17 cellular contexts compared by ENCODE assay signal in the genomic region with DNA sequence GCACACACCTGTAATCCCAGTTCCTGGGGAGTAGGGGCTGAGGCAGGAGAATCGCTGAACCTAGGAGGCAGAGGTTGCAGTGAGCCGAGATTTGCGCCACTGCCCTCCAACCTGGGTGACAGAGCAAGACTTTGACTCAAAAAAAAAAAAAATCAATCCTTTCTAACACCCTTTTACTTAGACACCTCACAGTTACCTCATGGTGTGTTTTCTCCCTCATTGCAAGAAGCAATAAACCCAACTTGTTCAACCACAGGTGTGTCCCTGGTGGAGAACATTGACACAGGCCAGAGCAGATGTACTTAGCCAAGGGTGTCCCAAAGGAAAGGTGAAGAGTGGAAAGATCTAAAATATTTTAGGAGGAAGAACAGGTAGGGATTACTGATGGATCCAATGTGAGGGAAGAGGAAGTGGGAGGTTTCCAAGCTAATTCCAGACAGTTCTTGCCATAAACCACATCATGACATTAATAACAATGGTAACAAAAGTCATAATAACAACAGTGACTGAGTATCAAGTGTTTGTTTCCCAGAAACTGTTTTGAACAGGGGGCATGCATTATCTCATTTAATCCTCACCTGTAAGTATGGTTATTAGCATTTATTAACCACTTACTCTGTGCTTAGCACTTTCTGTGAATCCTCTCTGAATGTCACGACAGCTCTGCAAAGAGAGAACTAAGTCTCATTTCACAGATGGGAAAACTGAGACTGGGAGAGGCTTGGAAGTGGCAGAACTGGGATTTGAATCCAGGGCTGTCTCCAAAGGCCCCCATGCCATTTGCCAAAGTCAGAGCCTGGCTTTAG. TPM values are rescaled to one million over a fixed set of nuclear protein-coding genes. Genes with fewer than 3 reads are reported as not detected.
DNase-seq lines count a peak whose midpoint lies in the region; ATAC-seq, FAIRE-seq and TF ChIP-seq lines count a peak whose summit lies in the region.
"Had no signal": no experiment of that assay in that cellular context is flagged by ENCODE, and none has a peak within 500 bp of the region (broad histone marks: within the 10 kb centered on the region; RNA-seq: fewer than 3 reads in every experiment).

No MANE protein-coding gene starts in this region.

- POLR2A ChIA-PET in A549 (lab: Yijun Ruan, JAX) = no interaction called here
- POLR2A ChIA-PET in CD8-positive, alpha-beta T cell (lab: Charles Lee) = no interaction called here
- POLR2A ChIA-PET in activated CD8-positive, alpha-beta T cell treated with anti-CD3 and anti-CD28 coated beads, Interleukin-2, amount 10 ng/mL, durations not matched to agents 7 days and 5 days (lab: Charles Lee) = interaction anchor here (0.8 to 1.2 kb wide), 2 partner anchors 35 to 65 kb away, joined by 3 read pairs; a partner anchor contains a TSS

- H3K27ac ChIP-seq in A549 (peak overlapping the region in 1 of 2 experiments; percentile 41; a peak in 2 of 6 replicates), adrenal gland (no peak overlapping the region)
- H3K27ac ChIP-seq in CD8-positive, alpha-beta T cell (ENCODE audit: low read depth, low read length) = peak overlapping the region; percentile 75
- H3K27ac ChIP-seq: lower lobe of right lung had no signal

- no peaks in the 10 kb centered on the region for H3K27me3 Mint-ChIP-seq in CD8-positive, alpha-beta T cell (ENCODE audit: low read depth)
- H3K27me3 Mint-ChIP-seq in activated CD8-positive, alpha-beta T cell treated with anti-CD3 and anti-CD28 coated beads, Interleukin-2, amount 10 ng/mL, durations not matched to agents 7 days and 5 days (ENCODE audit: low read depth) = no peaks in the 10 kb centered on the region

- H3K36me3 Mint-ChIP-seq in CD8-positive, alpha-beta T cell = peaks cover 2% of the 10 kb centered on the region
- H3K36me3 Mint-ChIP-seq in activated CD8-positive, alpha-beta T cell treated with anti-CD3 and anti-CD28 coated beads, Interleukin-2, amount 10 ng/mL, durations not matched to agents 7 days and 5 days (ENCODE audit: low read depth) = no peaks in the 10 kb centered on the region

- no peaks in the 10 kb centered on the region for H3K36me3 ChIP-seq in CD8-positive, alpha-beta T cell (ENCODE audit: insufficient read depth, low read length)
- no peaks in the 10 kb centered on the region for H3K36me3 ChIP-seq in adrenal gland (replicated peaks in 1 of 2)
- H3K36me3 ChIP-seq: lower lobe of right lung, tibial nerve had no signal

- intact Hi-C loops in CD8-positive, alpha-beta T cell (cut with DNase I, micrococcal nuclease) = loop anchor here (10.0 kb wide), 2 partner anchors 286 to 316 kb away; a partner anchor contains a TSS
- intact Hi-C loops in adrenal gland (cut with DNase I) = loop anchor here in 1 of 2 donors (5.0 kb wide), 1 partner anchor 34 kb away; a partner anchor contains a TSS

- peak overlapping the region; percentile 64 for H3K4me3 Mint-ChIP-seq in CD8-positive, alpha-beta T cell
- no peak overlapping the region for H3K4me3 Mint-ChIP-seq in activated CD8-positive, alpha-beta T cell treated with anti-CD3 and anti-CD28 coated beads, Interleukin-2, amount 10 ng/mL, durations not matched to agents 7 days and 5 days
- H3K4me3 Mint-ChIP-seq: nephron had no signal

- no peaks in the 10 kb centered on the region for H3K9me3 ChIP-seq in A549
- no peaks in the 10 kb centered on the region for H3K9me3 ChIP-seq in CD8-positive, alpha-beta T cell (ENCODE audit: low read length)
- H3K9me3 ChIP-seq in adrenal gland (replicated peaks in 1 of 3) = no peaks in the 10 kb centered on the region
- H3K9me3 ChIP-seq: lower lobe of right lung, tibial nerve had no signal

- H3K4me2 ChIP-seq in A549 = no peak overlapping the region

- no peak for TF ChIP-seq EP300 in A549 (IDR thresholded peaks at IDR 0.05)

- TF ChIP-seq CTCF in A549 (IDR thresholded peaks at IDR 0.05) (no peak), adrenal gland (IDR thresholded peaks at IDR 0.05) (no peak)
- TF ChIP-seq CTCF in CD8-positive, alpha-beta T cell (IDR thresholded peaks at IDR 0.05) = no peak

- CTCF ChIA-PET in A549 (lab: Yijun Ruan, JAX) = interaction anchor here (1.1 to 2.6 kb wide), 3 partner anchors 12 to 51 kb away, joined by 3 to 10 read pairs (median 5); no protein-coding TSS in a partner anchor
- CTCF ChIA-PET in CD8-positive, alpha-beta T cell (lab: Charles Lee) = interaction anchor here (1.2 to 3.1 kb wide), 2 partner anchors 22 to 51 kb away, joined by 3 to 13 read pairs; no protein-coding TSS in a partner anchor
- CTCF ChIA-PET in activated CD8-positive, alpha-beta T cell treated with anti-CD3 and anti-CD28 coated beads, Interleukin-2, amount 10 ng/mL, durations not matched to agents 7 days and 5 days (lab: Charles Lee) = interaction anchor here (1.0 to 2.6 kb wide), 3 partner anchors 21 to 51 kb away, joined by 3 to 12 read pairs (median 5); no protein-coding TSS in a partner anchor

- H3K4me1 ChIP-seq in A549 (peaks cover 15% of the 10 kb centered on the region), adrenal gland (replicated peaks in 1 of 2) (peaks cover 6% of the 10 kb centered on the region in 2 donors)
- H3K4me1 ChIP-seq in CD8-positive, alpha-beta T cell (ENCODE audit: insufficient read depth, low read length) = peaks cover 61% of the 10 kb centered on the region

- H3K4me3 ChIP-seq in A549 (no peak overlapping the region), adrenal gland (no peak overlapping the region)
- no peak overlapping the region for H3K4me3 ChIP-seq in CD8-positive, alpha-beta T cell (ENCODE audit: low read depth, low read length)
- H3K4me3 ChIP-seq: lower lobe of right lung, tibial nerve had no signal

- no peak for DNase-seq in A549 (ENCODE audit: low read depth in 1 of 2, low spot score in 1 of 2)
- DNase-seq in CD8-positive, alpha-beta T cell = peak in 2 of 7 experiments; percentile 23 to 56
- no peak for DNase-seq in activated CD8-positive, alpha-beta T cell treated with anti-CD3 and anti-CD28 coated beads, Interleukin-2, amount 10 ng/mL, durations not matched to agents 7 days and 5 days
- DNase-seq in adrenal gland = no peak
- no peak for DNase-seq in mucosa of gallbladder (ENCODE audit: low spot score)
- no peak for DNase-seq in KG1 (lab: John Stamatoyannopoulos, UW)
- no peak for DNase-seq in stimulated activated CD4-positive, alpha-beta T cell treated with anti-CD3 and anti-CD28 coated beads, Interleukin-15, amount 100 ng/mL, for 24 hours
- DNase-seq: activated effector memory CD4-positive, alpha-beta T cell treated with anti-CD3 and anti-CD28 coated beads, Interleukin-2, amount 50 U/mL, for 16 hours; lower lobe of right lung; NCI-H774; retina had no signal

- peak; percentile 13 for FAIRE-seq in A549 (lab: Jason Lieb, UNC)
- FAIRE-seq: frontal cortex, RCC 7860 had no signal

- TF ChIP-seq RAD21 in A549 (conservative IDR thresholded peaks at IDR 0.05 in 1 of 2, IDR thresholded peaks at IDR 0.05 in 1 of 2) = no peak

- TF ChIP-seq POLR2A in A549 (IDR thresholded peaks at IDR 0.05; ENCODE audit: low read length) (no peak), adrenal gland (IDR thresholded peaks at IDR 0.05) (no peak)

- peaks cover 72% of the 10 kb centered on the region for H3K4me1 Mint-ChIP-seq in CD8-positive, alpha-beta T cell (ENCODE audit: low read depth)
- H3K4me1 Mint-ChIP-seq in activated CD8-positive, alpha-beta T cell treated with anti-CD3 and anti-CD28 coated beads, Interleukin-2, amount 10 ng/mL, durations not matched to agents 7 days and 5 days (ENCODE audit: low read depth) = peaks cover 50% of the 10 kb centered on the region

- ATAC-seq in A549 (no peak), esophagus mucosa (peak; percentile 7)
- peak; percentile 1 for ATAC-seq in CD8-positive, alpha-beta T cell
- ATAC-seq in activated CD8-positive, alpha-beta T cell treated with anti-CD3 and anti-CD28 coated beads, Interleukin-2, amount 10 ng/mL, durations not matched to agents 7 days and 5 days = no peak
- ATAC-seq: lower lobe of right lung had no signal

- H3K9me3 Mint-ChIP-seq in CD8-positive, alpha-beta T cell = no peaks in the 10 kb centered on the region
- H3K9me3 Mint-ChIP-seq in activated CD8-positive, alpha-beta T cell treated with anti-CD3 and anti-CD28 coated beads, Interleukin-2, amount 10 ng/mL, durations not matched to agents 7 days and 5 days (ENCODE audit: insufficient read depth) = no peaks in the 10 kb centered on the region
- H3K9me3 Mint-ChIP-seq: nephron had no signal

- WGBS in A549 (ENCODE audit: missing lambda C conversion rate) = 89% methylated on average over 4 of the region's 4 CpGs
- 91 to 98% (median 95%) methylated on average over 4 of the region's 4 CpGs for WGBS in adrenal gland, 4 donors

- H3K27me3 ChIP-seq in CD8-positive, alpha-beta T cell (ENCODE audit: insufficient read depth, low read length) = no peaks in the 10 kb centered on the region
- no peaks in the 10 kb centered on the region for H3K27me3 ChIP-seq in adrenal gland
- H3K27me3 ChIP-seq: tibial nerve had no signal

- H3K27ac Mint-ChIP-seq in CD8-positive, alpha-beta T cell = peak overlapping the region; percentile 99
- H3K27ac Mint-ChIP-seq in activated CD8-positive, alpha-beta T cell treated with anti-CD3 and anti-CD28 coated beads, Interleukin-2, amount 10 ng/mL, durations not matched to agents 7 days and 5 days = peak overlapping the region; percentile 73
- H3K27ac Mint-ChIP-seq: nephron had no signal

RNA-seq across cellular contexts. Expression of a gene that starts 3.1 kb away (rescaled TPM):
- polyA plus RNA-seq in A549 (2011; rRNA removed) (0.43 and 0.78 TPM in 2 replicates), A549 (2017; fragmentation: RNase III; extraction: RNeasy Plus Mini Kit Qiagen cat#74134 plus additional on column Dnase treatment) (0.27 to 0.69 TPM (median 0.33 TPM) in 3 replicates), adrenal gland (under 1 TPM; 0.48 to 0.73 (median 0.57) TPM)
- polyA plus RNA-seq in A549 (2012; cell fraction: cytosol; rRNA removed) = 0.89 and 1.3 TPM in 2 replicates
- 1.2 and 1.7 TPM in 2 replicates for polyA plus RNA-seq in A549 (2012; cell fraction: nucleus; rRNA removed)
- polyA minus RNA-seq in A549 (2011; rRNA and poly(A)+ RNA removed) = 0.25 and 0.39 TPM in 2 replicates
- total RNA-seq in CD8-positive, alpha-beta T cell = 10 to 100 TPM; 70.0 to 72.3 TPM
- 1 to 10 TPM in 1 of 2 experiments, under 1 TPM in 1; 0.68 to 1.1 TPM for total RNA-seq in activated CD8-positive, alpha-beta T cell treated with anti-CD3 and anti-CD28 coated beads, Interleukin-2, amount 10 ng/mL, durations not matched to agents 7 days and 5 days
- total RNA-seq in esophagus mucosa (739 TPM), adrenal gland (1 to 10 TPM in 5 of 8 donors, under 1 TPM in 3; 0.18 to 1.9 (median 1.2) TPM), mucosa of gallbladder (1.6 TPM)

RNA-seq across cellular contexts. Expression of a gene that starts 36.0 kb away (rescaled TPM):
- polyA plus RNA-seq in A549 (2011; rRNA removed) (4.4 and 5.5 TPM in 2 replicates), A549 (2017; fragmentation: RNase III; extraction: RNeasy Plus Mini Kit Qiagen cat#74134 plus additional on column Dnase treatment) (10.1 to 12.0 TPM (median 12.0 TPM) in 3 replicates), adrenal gland (10 to 100 TPM in 2 of 3 donors, 1 to 10 TPM in 1; 1.7 to 54.5 (median 33.7) TPM)
- 9.8 and 10.9 TPM in 2 replicates for polyA plus RNA-seq in A549 (2012; cell fraction: cytosol; rRNA removed)
- polyA plus RNA-seq in A549 (2012; cell fraction: nucleus; rRNA removed) = 16.5 and 16.6 TPM in 2 replicates
- polyA minus RNA-seq in A549 (2011; rRNA and poly(A)+ RNA removed) = 2.3 and 3.5 TPM in 2 replicates
- total RNA-seq in CD8-positive, alpha-beta T cell = 100 to 1,000 TPM; 149 to 166 TPM
- 10 to 100 TPM; 14.9 to 15.5 TPM for total RNA-seq in activated CD8-positive, alpha-beta T cell treated with anti-CD3 and anti-CD28 coated beads, Interleukin-2, amount 10 ng/mL, durations not matched to agents 7 days and 5 days
- total RNA-seq in esophagus mucosa (52.2 TPM), adrenal gland (10 to 100 TPM in 7 of 8 donors, 1 to 10 TPM in 1; 3.5 to 30.7 (median 19.5) TPM), mucosa of gallbladder (35.3 TPM)

RNA-seq across cellular contexts. Expression of a gene that starts 53.9 kb away (rescaled TPM):
- polyA plus RNA-seq in A549 (2011; rRNA removed) (not detected in 2 replicates), A549 (2017; fragmentation: RNase III; extraction: RNeasy Plus Mini Kit Qiagen cat#74134 plus additional on column Dnase treatment) (not detected in 3 replicates), adrenal gland (not detected)
- polyA plus RNA-seq in A549 (2012; cell fraction: cytosol; rRNA removed) = not detected in 2 replicates
- polyA plus RNA-seq in A549 (2012; cell fraction: nucleus; rRNA removed) = not detected in 2 replicates
- polyA minus RNA-seq in A549 (2011; rRNA and poly(A)+ RNA removed) = not detected in 2 replicates
- total RNA-seq in CD8-positive, alpha-beta T cell = not detected
- total RNA-seq in activated CD8-positive, alpha-beta T cell treated with anti-CD3 and anti-CD28 coated beads, Interleukin-2, amount 10 ng/mL, durations not matched to agents 7 days and 5 days = not detected
- total RNA-seq in esophagus mucosa (3.3 TPM), adrenal gland (not detected), mucosa of gallbladder (not detected)
- total RNA-seq: frontal cortex; lower lobe of right lung; T-helper 1 cell treated with Interleukin-12 subunit alpha and Interleukin-12 subunit beta and Interleukin-4 antibody, amounts not matched to agents 30 ng/mL and 1 ng/mL, for 36 hours; tibial nerve had no signal

RNA-seq across cellular contexts. Expression of a gene that starts 58.4 kb away (rescaled TPM):
- polyA plus RNA-seq in A549 (2011; rRNA removed) (58.9 and 75.6 TPM in 2 replicates), A549 (2017; fragmentation: RNase III; extraction: RNeasy Plus Mini Kit Qiagen cat#74134 plus additional on column Dnase treatment) (31.2 to 38.6 TPM (median 37.3 TPM) in 3 replicates), adrenal gland (10 to 100 TPM; 18.2 to 20.0 (median 18.4) TPM)
- 74.2 and 87.8 TPM in 2 replicates for polyA plus RNA-seq in A549 (2012; cell fraction: cytosol; rRNA removed)
- 69.3 and 108 TPM in 2 replicates for polyA plus RNA-seq in A549 (2012; cell fraction: nucleus; rRNA removed)
- 49.9 and 56.3 TPM in 2 replicates for polyA minus RNA-seq in A549 (2011; rRNA and poly(A)+ RNA removed)
- 10 to 100 TPM; 17.2 to 17.6 TPM for total RNA-seq in CD8-positive, alpha-beta T cell
- total RNA-seq in activated CD8-positive, alpha-beta T cell treated with anti-CD3 and anti-CD28 coated beads, Interleukin-2, amount 10 ng/mL, durations not matched to agents 7 days and 5 days = 10 to 100 TPM; 67.9 to 69.1 TPM
- total RNA-seq in esophagus mucosa (81.9 TPM), adrenal gland (10 to 100 TPM; 22.7 to 78.7 (median 39.4) TPM), mucosa of gallbladder (55.4 TPM)

Comparison
In these comparisons a context has a peak if more than half of its experiments do, and no peak if none do; other contexts are left out.
1. ATAC-seq: peak in CD8-positive, alpha-beta T cell (single experiment) and esophagus mucosa (single experiment); none in A549 (0 of 2) and activated CD8-positive, alpha-beta T cell treated with anti-CD3 and anti-CD28 coated beads, Interleukin-2, amount 10 ng/mL, durations not matched to agents 7 days and 5 days (single experiment).
2. RNA of a gene that starts 3.1 kb away (total RNA-seq): 739 TPM in esophagus mucosa (single experiment) and 70.0 to 72.3 TPM in CD8-positive, alpha-beta T cell; 1.6 TPM in mucosa of gallbladder (single experiment), 0.18 to 1.9 TPM in adrenal gland and 0.68 to 1.1 TPM in activated CD8-positive, alpha-beta T cell treated with anti-CD3 and anti-CD28 coated beads, Interleukin-2, amount 10 ng/mL, durations not matched to agents 7 days and 5 days; every median in the first group is over 10 times any median in the second.